Comparison of ENCODE assay signal across 13 cellular contexts in genomic region chr16:88971371-88972097, GRCh38. TPM values are rescaled to one million over a fixed set of nuclear protein-coding genes. Genes with fewer than 3 reads are reported as not detected.
DNase-seq lines count a peak whose midpoint lies in the region; ATAC-seq and TF ChIP-seq lines count a peak whose summit lies in the region.
"Had no signal": no experiment of that assay in that cellular context is flagged by ENCODE, and none has a peak within 500 bp of the region (broad histone marks: within the 10 kb centered on the region; RNA-seq: fewer than 3 reads in every experiment).

No MANE protein-coding gene starts in this region.

- H3K9me3 ChIP-seq in OCI-LY1 (ENCODE audit: low read length) (no peaks in the 10 kb centered on the region), MG63 (no peaks in the 10 kb centered on the region)

- no peaks in the 10 kb centered on the region for H3K27me3 Mint-ChIP-seq in naive B cell

- no peaks in the 10 kb centered on the region for H3K36me3 Mint-ChIP-seq in naive B cell

- peak overlapping the region; percentile 100 for H3K27ac ChIP-seq in OCI-LY1 (ENCODE audit: low read depth, low read length, poor library complexity, severe bottlenecking)

- in situ Hi-C loops in GM13976 (cut with MboI; ENCODE audit: low sequenced_read_pairs, unreplicated experiment): no loop called here

- H3F3A ChIP-seq in OCI-LY1 (ENCODE audit: insufficient read depth, low read length): no peaks in the 10 kb centered on the region

- H3K4me1 ChIP-seq in OCI-LY1 (ENCODE audit: insufficient read depth, low read length, severe bottlenecking): peaks cover 100% of the 10 kb centered on the region

- peak overlapping the region; percentile 73 for H3K4me2 ChIP-seq in OCI-LY1 (ENCODE audit: low read length)

- H3K9me2 ChIP-seq in OCI-LY1 (ENCODE audit: low read depth, low read length): no peaks in the 10 kb centered on the region

- peak overlapping the region; percentile 7 to 94 (median 75) for H3K4me3 Mint-ChIP-seq in naive B cell
- H3K4me3 Mint-ChIP-seq: activated CD4-positive, alpha-beta T cell treated with anti-CD3 and anti-CD28 coated beads for 36 hours had no signal

- H3K4me1 Mint-ChIP-seq in naive B cell: peaks cover 69 to 97% (median 79%) of the 10 kb centered on the region in 3 donors

- H3K27me3 ChIP-seq in OCI-LY1 (ENCODE audit: insufficient read depth, low read length) (no peaks in the 10 kb centered on the region), MG63 (no peaks in the 10 kb centered on the region)

- peak; percentile 86 for DNase-seq in GM13976 (ENCODE audit: low spot score)
- peak; percentile 76 for DNase-seq in naive B cell
- DNase-seq in DMS114 treated with DMSO at 0.1 percent for 48 hours (lab: John Stamatoyannopoulos, UW; ENCODE audit: unreplicated experiment): no peak
- no peak for DNase-seq in activated effector memory CD4-positive, alpha-beta T cell treated with Interleukin-2 at 50 U/mL for 16 hours
- no peak for DNase-seq in COR-L47 (lab: John Stamatoyannopoulos, UW)
- no peak for DNase-seq in MG63
- DNase-seq: activated CD4-positive, alpha-beta T cell treated with anti-CD3 and anti-CD28 coated beads for 36 hours; activated gamma-delta T cell; cerebellar nuclear complex; NCI-H526 had no signal

- H3K9ac ChIP-seq in OCI-LY1 (ENCODE audit: low read length): peak overlapping the region; percentile 86

- H3K9me3 Mint-ChIP-seq in naive B cell: no peaks in the 10 kb centered on the region

- no peaks in the 10 kb centered on the region for H3K79me2 ChIP-seq in OCI-LY1 (ENCODE audit: insufficient read depth, low read length)

- no peak overlapping the region for H2AFZ ChIP-seq in OCI-LY1 (ENCODE audit: low read length)

- H3K4me3 ChIP-seq in OCI-LY1 (ENCODE audit: low read depth, low read length, poor library complexity, severe bottlenecking) (peak overlapping the region; percentile 65), MG63 (no peak overlapping the region)

- TF ChIP-seq CTCF in GM13976 (IDR thresholded peaks at IDR 0.05; ENCODE audit: borderline replicate concordance, control extremely low read depth, extremely low read depth, insufficient read depth, missing control alignments) (no peak), OCI-LY1 (IDR thresholded peaks at IDR 0.05; ENCODE audit: low read length) (no peak)

- peak overlapping the region; percentile 24 to 96 (median 89) for H3K27ac Mint-ChIP-seq in naive B cell
- H3K27ac Mint-ChIP-seq: activated CD4-positive, alpha-beta T cell treated with anti-CD3 and anti-CD28 coated beads for 36 hours had no signal

- H3K36me3 ChIP-seq in OCI-LY1 (ENCODE audit: insufficient read depth, low read length): no peaks in the 10 kb centered on the region
- H3K36me3 ChIP-seq in MG63: no peaks in the 10 kb centered on the region

- ATAC-seq in HG02571 (IDR thresholded peaks at IDR 0.05; ENCODE audit: unreplicated experiment) (peak; percentile 32), naive B cell (ENCODE audit: low read depth in 2 of 2) (peak; percentile 19 to 25)
- ATAC-seq: activated CD4-positive, alpha-beta T cell treated with anti-CD3 and anti-CD28 coated beads for 36 hours had no signal

- H4K20me1 ChIP-seq in OCI-LY1 (ENCODE audit: insufficient read depth, low read length): no peaks in the 10 kb centered on the region

RNA-seq across cellular contexts. Expression of gene CBFA2T3, which starts 5.5 kb away (rescaled TPM):
- 10 to 100 TPM in 3 of 6 donors, 1 to 10 TPM in 2, under 1 TPM in 1; 0.14 to 19.0 (median 10.0) TPM for polyA plus RNA-seq in naive B cell (ENCODE audit: low read depth in 6 of 6)
- total RNA-seq in MG63 (2014; rRNA removed; shearing (Covaris generic); ENCODE audit: low replicate concordance): not detected in 2 replicates
- total RNA-seq: MCF 10A had no signal

Comparison
In these comparisons a context has a peak if more than half of its experiments do, and no peak if none do; other contexts are left out.
1. DNase-seq: peak in GM13976 (single experiment) and naive B cell (single experiment); none in DMS114 treated with DMSO at 0.1 percent for 48 hours (single experiment), activated effector memory CD4-positive, alpha-beta T cell treated with Interleukin-2 at 50 U/mL for 16 hours (single experiment), COR-L47 (single experiment) and MG63 (single experiment).